Comparison of ENCODE assay signal across 25 cellular contexts in genomic region chr5:177188775-177189174, GRCh38. TPM values are rescaled to one million over a fixed set of nuclear protein-coding genes. Genes with fewer than 3 reads are reported as not detected.
DNase-seq lines count a peak whose midpoint lies in the region; ATAC-seq and TF ChIP-seq lines count a peak whose summit lies in the region.
"Had no signal": no experiment of that assay in that cellular context is flagged by ENCODE, and none has a peak within 500 bp of the region (broad histone marks: within the 10 kb centered on the region; RNA-seq: fewer than 3 reads in every experiment).

No MANE protein-coding gene starts in this region.

- H3K4me3 ChIP-seq in fibroblast of villous mesenchyme (ENCODE audit: low read depth, low read length) (no peak overlapping the region), H7 (ENCODE audit: insufficient read depth, low read depth, low read length) (no peak overlapping the region)
- H3K4me3 ChIP-seq: cardiac muscle cell, HAP-1, skin epidermis had no signal

- no peaks in the 10 kb centered on the region for H3K27me3 ChIP-seq in H7 (ENCODE audit: control insufficient read depth, insufficient read depth, low read length)
- H3K27me3 ChIP-seq: cardiac muscle cell had no signal

- peak overlapping the region; percentile 63 for H3K27ac Mint-ChIP-seq in activated T-cell treated with anti-CD3 and anti-CD28 coated beads, Interleukin-2, amount 50 U/mL, for 24 hours
- peak overlapping the region; percentile 70 for H3K27ac Mint-ChIP-seq in HFFc6
- H3K27ac Mint-ChIP-seq in progenitor cell of endocrine pancreas: peak overlapping the region; percentile 45
- H3K27ac Mint-ChIP-seq: activated naive CD4-positive, alpha-beta T cell treated with anti-CD3 and anti-CD28 coated beads for 36 hours; T-helper 1 cell treated with Interleukin-12 subunit alpha and Interleukin-12 subunit beta and Interleukin-4 antibody, amounts not matched to agents 30 μg/mL and 1 μg/mL, for 36 hours had no signal

- no peaks in the 10 kb centered on the region for H3K27me3 Mint-ChIP-seq in activated T-cell treated with anti-CD3 and anti-CD28 coated beads, Interleukin-2, amount 50 U/mL, for 24 hours
- no peaks in the 10 kb centered on the region for H3K27me3 Mint-ChIP-seq in HFFc6 (ENCODE audit: insufficient read depth)
- H3K27me3 Mint-ChIP-seq in progenitor cell of endocrine pancreas: no peaks in the 10 kb centered on the region

- no peaks in the 10 kb centered on the region; the same call in 1 of the 2 replicates for H3K36me3 ChIP-seq in H7 (replicated peaks; ENCODE audit: control insufficient read depth, insufficient read depth, low read length)

- H3K4me1 Mint-ChIP-seq in activated T-cell treated with anti-CD3 and anti-CD28 coated beads, Interleukin-2, amount 50 U/mL, for 24 hours (ENCODE audit: low read depth): peaks cover 28% of the 10 kb centered on the region
- H3K4me1 Mint-ChIP-seq in HFFc6 (ENCODE audit: low read depth) (peaks cover 31% of the 10 kb centered on the region), progenitor cell of endocrine pancreas (ENCODE audit: low read depth) (peaks cover 2% of the 10 kb centered on the region)

- TF ChIP-seq CTCF in HFFc6 (IDR thresholded peaks at IDR 0.05): no peak
- TF ChIP-seq CTCF in fibroblast of villous mesenchyme (IDR thresholded peaks at IDR 0.05; ENCODE audit: insufficient read depth, low read depth, low read length): no peak
- no peak for TF ChIP-seq CTCF in progenitor cell of endocrine pancreas (IDR thresholded peaks at IDR 0.05; ENCODE audit: unreplicated experiment)

- no peaks in the 10 kb centered on the region for H3K9me3 Mint-ChIP-seq in activated T-cell treated with anti-CD3 and anti-CD28 coated beads, Interleukin-2, amount 50 U/mL, for 24 hours
- H3K9me3 Mint-ChIP-seq in HFFc6: no peaks in the 10 kb centered on the region
- H3K9me3 Mint-ChIP-seq in progenitor cell of endocrine pancreas (ENCODE audit: low read depth): no peaks in the 10 kb centered on the region
- H3K9me3 Mint-ChIP-seq: activated naive CD4-positive, alpha-beta T cell treated with anti-CD3 and anti-CD28 coated beads for 36 hours; endodermal cell; T-helper 1 cell treated with Interleukin-12 subunit alpha and Interleukin-12 subunit beta and Interleukin-4 antibody, amounts not matched to agents 30 μg/mL and 1 μg/mL, for 36 hours had no signal

- DNase-seq in activated T-cell treated with anti-CD3 and anti-CD28 coated beads, Interleukin-2, amount 50 U/mL, for 24 hours: no peak
- no peak for DNase-seq in activated T-cell treated with anti-CD3 and anti-CD28 coated beads for 4 hours
- DNase-seq in HFFc6: no peak
- peak; percentile 14 for DNase-seq in fibroblast of villous mesenchyme (ENCODE audit: low read depth)
- no peak for DNase-seq in progenitor cell of endocrine pancreas (ENCODE audit: low spot score, unreplicated experiment)
- no peak for DNase-seq in H7
- no peak for DNase-seq in cortex of kidney (lab: John Stamatoyannopoulos, UW)
- DNase-seq: activated CD4-positive, alpha-beta T cell treated with anti-CD3 and anti-CD28 coated beads for 1 hour; activated naive CD4-positive, alpha-beta T cell treated with anti-CD3 and anti-CD28 coated beads for 36 hours; AML-193; anterior cingulate cortex; DMS153; endodermal cell; KBM-7; left cardiac atrium; NCI-H1417 treated with DMSO at 0.1 percent for 48 hours; NCI-H345; NCI-H774; RPMI8226 had no signal

- no peak for ATAC-seq in GM18517 (IDR thresholded peaks at IDR 0.05; ENCODE audit: unreplicated experiment)
- ATAC-seq: esophagus mucosa, left cardiac atrium had no signal

- no peak overlapping the region for H3K4me3 Mint-ChIP-seq in activated T-cell treated with anti-CD3 and anti-CD28 coated beads, Interleukin-2, amount 50 U/mL, for 24 hours
- H3K4me3 Mint-ChIP-seq in HFFc6 (no peak overlapping the region; the same call in 1 of the 2 replicates), progenitor cell of endocrine pancreas (ENCODE audit: low read depth) (no peak overlapping the region)
- H3K4me3 Mint-ChIP-seq: activated naive CD4-positive, alpha-beta T cell treated with anti-CD3 and anti-CD28 coated beads for 36 hours; endodermal cell; T-helper 1 cell treated with Interleukin-12 subunit alpha and Interleukin-12 subunit beta and Interleukin-4 antibody, amounts not matched to agents 30 μg/mL and 1 μg/mL, for 36 hours had no signal

- peaks cover 45% of the 10 kb centered on the region for H3K36me3 Mint-ChIP-seq in activated T-cell treated with anti-CD3 and anti-CD28 coated beads, Interleukin-2, amount 50 U/mL, for 24 hours (ENCODE audit: low read depth)
- H3K36me3 Mint-ChIP-seq in HFFc6 (ENCODE audit: low read depth) (peaks cover 7% of the 10 kb centered on the region; the same call in 1 of the 2 replicates), progenitor cell of endocrine pancreas (ENCODE audit: insufficient read depth) (peaks cover 9% of the 10 kb centered on the region)

RNA-seq across cellular contexts. Expression of gene NSD1, which starts 55.2 kb away (rescaled TPM):
- 10 to 100 TPM; 42.6 to 56.4 (median 48.4) TPM for total RNA-seq in HFFc6 (2021; fragmentation: NEBNext Ultra II Directional; extraction: Animal tissue kit (Norgen Biotek cat#: 25700))
- total RNA-seq in fibroblast of villous mesenchyme (59.3 and 70.0 TPM in 2 replicates), progenitor cell of endocrine pancreas (168 and 178 TPM in 2 replicates)
- total RNA-seq in H7 (2014; rRNA removed; shearing (Covaris generic)): 43.4 and 51.2 TPM in 2 replicates
